ENCODE assay signal across 19 cellular contexts in genomic region chr16:88875703-88876234, GRCh38. TPM values are rescaled to one million over a fixed set of nuclear protein-coding genes. Genes with fewer than 3 reads are reported as not detected.
DNase-seq lines count a peak whose midpoint lies in the region; ATAC-seq and TF ChIP-seq lines count a peak whose summit lies in the region.
"Had no signal": no experiment of that assay in that cellular context is flagged by ENCODE, and none has a peak within 500 bp of the region (broad histone marks: within the 10 kb centered on the region; RNA-seq: fewer than 3 reads in every experiment).

No MANE protein-coding gene starts in this region.

- no peaks in the 10 kb centered on the region for H3K79me2 ChIP-seq in SK-N-SH (ENCODE audit: insufficient read depth)
- H3K79me2 ChIP-seq in KMS-11 (ENCODE audit: insufficient read depth, low read depth) = no peaks in the 10 kb centered on the region

- POLR2A ChIA-PET in SK-N-SH (lab: Yijun Ruan, JAX) = no interaction called here

- H3K27me3 ChIP-seq in SK-N-SH (ENCODE audit: insufficient read depth) (peaks cover 95% of the 10 kb centered on the region), KMS-11 (ENCODE audit: insufficient read depth, low read depth) (peaks cover 76% of the 10 kb centered on the region), vagina (no peaks in the 10 kb centered on the region)

- H3K4me2 ChIP-seq in SK-N-SH (no peak overlapping the region), KMS-11 (peak overlapping the region; percentile 30; the same call in 1 of the 2 replicates)
- H3K4me2 ChIP-seq: A549 had no signal

- no peak overlapping the region for H3K4me3 Mint-ChIP-seq in chondrocyte (ENCODE audit: unreplicated experiment)
- H3K4me3 Mint-ChIP-seq: CD4-positive, alpha-beta T cell had no signal

- H3K27me3 Mint-ChIP-seq in chondrocyte (ENCODE audit: low read depth) = peaks cover 33% of the 10 kb centered on the region

- peaks cover 0 to 3% of the 10 kb centered on the region in 2 experiments; a peak in 1 of 4 replicates for H3K4me1 ChIP-seq in SK-N-SH (ENCODE audit: control insufficient read depth in 1 of 2, insufficient read depth in 2 of 2, low read depth in 1 of 2, low read length in 1 of 2)
- peaks cover 15% of the 10 kb centered on the region for H3K4me1 ChIP-seq in KMS-11 (ENCODE audit: low read depth, poor library complexity, severe bottlenecking)
- H3K4me1 ChIP-seq in vagina = peaks cover 7% of the 10 kb centered on the region
- H3K4me1 ChIP-seq: A549, HAP-1 had no signal

- peak overlapping the region; percentile 9 for H3K27ac Mint-ChIP-seq in chondrocyte (ENCODE audit: unreplicated experiment)
- H3K27ac Mint-ChIP-seq: CD4-positive, alpha-beta T cell had no signal

- H2AFZ ChIP-seq in SK-N-SH (ENCODE audit: low read depth) = no peak overlapping the region
- no peak overlapping the region for H2AFZ ChIP-seq in KMS-11 (ENCODE audit: low read depth)

- H3K4me1 Mint-ChIP-seq in chondrocyte (ENCODE audit: low read depth) = no peaks in the 10 kb centered on the region

- intact Hi-C loops in vagina (cut with DNase I) = no loop called here

- H3K9ac ChIP-seq in SK-N-SH = no peak overlapping the region
- no peak overlapping the region for H3K9ac ChIP-seq in KMS-11

- 38% methylated on average over 22 of the region's 22 CpGs for WGBS in SK-N-SH (ENCODE audit: low lambda C conversion rate)

- TF ChIP-seq CTCF in SK-N-SH (IDR thresholded peaks at IDR 0.05) (no peak), KMS-11 (conservative IDR thresholded peaks at IDR 0.05; ENCODE audit: low read depth, low read length) (no peak), chondrocyte (IDR thresholded peaks at IDR 0.05) (no peak), vagina (IDR thresholded peaks at IDR 0.05) (no peak)

- H3K4me3 ChIP-seq in SK-N-SH (ENCODE audit: low read depth in 2 of 2, low read length in 1 of 2) (no peak overlapping the region), KMS-11 (IDR thresholded peaks at IDR 0.05; ENCODE audit: insufficient read depth, low read depth, low read length) (no peak overlapping the region), vagina (no peak overlapping the region)
- H3K4me3 ChIP-seq: A549, HAP-1 had no signal

- no peaks in the 10 kb centered on the region for H3K9me3 Mint-ChIP-seq in chondrocyte (ENCODE audit: low read depth)
- H3K9me3 Mint-ChIP-seq: CD4-positive, alpha-beta T cell had no signal

- H3K27ac ChIP-seq in SK-N-SH (ENCODE audit: low read depth in 2 of 2, low read length in 1 of 2) = no peak overlapping the region
- H3K27ac ChIP-seq in KMS-11 = no peak overlapping the region
- H3K27ac ChIP-seq in vagina = no peak overlapping the region
- H3K27ac ChIP-seq: 22Rv1, A549, C4-2B had no signal

- ATAC-seq in SK-N-SH treated with all-trans-retinoic acid at 6 μM for 48 hours (no peak), GM18505 (IDR thresholded peaks at IDR 0.05; ENCODE audit: unreplicated experiment) (no peak)
- ATAC-seq: A549 had no signal

- DNase-seq in SK-N-SH = no peak
- no peak for DNase-seq in chondrocyte (ENCODE audit: low spot score)
- DNase-seq in vagina (ENCODE audit: extremely low spot score in 2 of 2) = no peak
- DNase-seq in UCSD-AML1 (lab: John Stamatoyannopoulos, UW; ENCODE audit: unreplicated experiment) = no peak
- DNase-seq: AML-193; Caco-2; CD4-positive, alpha-beta T cell; GDM1 had no signal

- TF ChIP-seq POLR2A in vagina (IDR thresholded peaks at IDR 0.05) = no peak
- TF ChIP-seq POLR2A in GM18505 (IDR thresholded peaks at IDR 0.05; ENCODE audit: borderline replicate concordance, extremely low read depth, insufficient read depth, insufficient read length) = no peak

- no peaks in the 10 kb centered on the region for H3K9me3 ChIP-seq in SK-N-SH
- no peaks in the 10 kb centered on the region for H3K9me3 ChIP-seq in vagina
- H3K9me3 ChIP-seq: A549, Caco-2, HAP-1 had no signal

- H4K20me1 ChIP-seq in SK-N-SH (ENCODE audit: insufficient read depth) (0 out of 2 replicates have a peak, but pooled peaks cover 3% of the 10 kb centered on the region), KMS-11 (ENCODE audit: insufficient read depth) (no peaks in the 10 kb centered on the region)

- H3F3A ChIP-seq in SK-N-SH (replicated peaks; ENCODE audit: insufficient read depth) = no peaks in the 10 kb centered on the region

- H3K36me3 ChIP-seq in SK-N-SH (replicated peaks in 1 of 2; ENCODE audit: control insufficient read depth in 1 of 2, insufficient read depth in 2 of 2, low read length in 1 of 2) (no peaks in the 10 kb centered on the region), KMS-11 (ENCODE audit: insufficient read depth) (no peaks in the 10 kb centered on the region), vagina (no peaks in the 10 kb centered on the region)
- H3K36me3 ChIP-seq: HAP-1 had no signal

- no peaks in the 10 kb centered on the region for H3K36me3 Mint-ChIP-seq in chondrocyte (ENCODE audit: low read depth)

- no peak for TF ChIP-seq EP300 in SK-N-SH (IDR thresholded peaks at IDR 0.05; ENCODE audit: borderline replicate concordance in 1 of 2, low read depth in 1 of 2, low read length in 1 of 2)

- no peak for TF ChIP-seq RAD21 in SK-N-SH (IDR thresholded peaks at IDR 0.05; ENCODE audit: low read length)

- CTCF ChIA-PET in SK-N-SH (lab: Yijun Ruan, JAX) = interaction anchor here (3.8 kb wide), 1 partner anchor 18 kb away, joined by 17 read pairs; the partner anchor contains the start of genes GALNS and TRAPPC2L

- H3K9me2 ChIP-seq in SK-N-SH = no peaks in the 10 kb centered on the region

TF ChIP-seq in SK-N-SH, 30 proteins besides CTCF, POLR2A, EP300 and RAD21:
- TF ChIP-seq TAF1 (IDR thresholded peaks at IDR 0.05; ENCODE audit: borderline replicate concordance, low read depth, low read length) = no peak
- TF ChIP-seq EZH2phosphoT487 (IDR thresholded peaks at IDR 0.05; ENCODE audit: borderline replicate concordance, low read depth) = peak; percentile 51; the same call in 1 of the 2 replicates
- TF ChIP-seq NFIC (IDR thresholded peaks at IDR 0.05; ENCODE audit: borderline replicate concordance) = no peak

TF ChIP-seq in SK-N-SH treated with all-trans-retinoic acid at 6 μM for 48 hours, 23 proteins besides CTCF, POLR2A, EP300 and RAD21:
- no peak for TF ChIP-seq ZNF565 (CRISPR knock-in tag; conservative IDR thresholded peaks at IDR 0.05; ENCODE audit: low read depth)
- TF ChIP-seq ZNF70 (CRISPR knock-in tag; IDR thresholded peaks at IDR 0.05) = no peak
- TF ChIP-seq TOX (CRISPR knock-in tag; IDR thresholded peaks at IDR 0.05; ENCODE audit: borderline replicate concordance) = no peak
- TF ChIP-seq ZC3H10 (CRISPR knock-in tag; IDR thresholded peaks at IDR 0.05) = no peak
- TF ChIP-seq PATZ1 (CRISPR knock-in tag; IDR thresholded peaks at IDR 0.05; ENCODE audit: borderline replicate concordance) = no peak
- TF ChIP-seq ARNTL (CRISPR knock-in tag; IDR thresholded peaks at IDR 0.05; ENCODE audit: borderline replicate concordance, low read depth) = no peak
- TF ChIP-seq CSDC2 (CRISPR knock-in tag; IDR thresholded peaks at IDR 0.05) = no peak
- TF ChIP-seq OSR1 (CRISPR knock-in tag; IDR thresholded peaks at IDR 0.05) = no peak
- TF ChIP-seq GLIS3 (CRISPR knock-in tag; IDR thresholded peaks at IDR 0.05) = no peak

RNA-seq across cellular contexts. Expression of gene PABPN1L, which starts 9.3 kb away (rescaled TPM):
- polyA plus RNA-seq in SK-N-SH (2012; rRNA removed) = not detected in 2 replicates
- polyA plus RNA-seq in SK-N-SH (2012; cell fraction: cytosol; rRNA removed) = not detected in 2 replicates
- polyA plus RNA-seq in SK-N-SH (2012; cell fraction: nucleus; rRNA removed) = not detected in 2 replicates
- total RNA-seq in chondrocyte (not detected in 3 replicates), vagina (not detected)
- total RNA-seq: Caco-2; CD4-positive, alpha-beta T cell; Daoy; H4; HT-29 had no signal
- polyA plus RNA-seq: A549, BJ had no signal

RNA-seq across cellular contexts. Expression of gene TRAPPC2L, which starts 18.8 kb away (rescaled TPM):
- polyA plus RNA-seq in SK-N-SH (2012; rRNA removed) = 73.9 and 74.4 TPM in 2 replicates
- 52.1 and 63.3 TPM in 2 replicates for polyA plus RNA-seq in SK-N-SH (2012; cell fraction: cytosol; rRNA removed)
- polyA plus RNA-seq in SK-N-SH (2012; cell fraction: nucleus; rRNA removed) = 68.2 and 74.9 TPM in 2 replicates
- total RNA-seq in chondrocyte (42.7 to 55.8 TPM (median 52.5 TPM) in 3 replicates), vagina (50.8 TPM)

RNA-seq across cellular contexts. Expression of gene GALNS, which starts 19.0 kb away (rescaled TPM):
- 13.8 and 16.5 TPM in 2 replicates for polyA plus RNA-seq in SK-N-SH (2012; rRNA removed)
- polyA plus RNA-seq in SK-N-SH (2012; cell fraction: cytosol; rRNA removed) = 12.1 and 15.9 TPM in 2 replicates
- polyA plus RNA-seq in SK-N-SH (2012; cell fraction: nucleus; rRNA removed) = 43.5 and 44.1 TPM in 2 replicates
- total RNA-seq in chondrocyte = 34.1 to 36.6 TPM (median 34.6 TPM) in 3 replicates
- total RNA-seq in vagina = 61.4 TPM
